Comparison of ENCODE assay signal across 1 cellular context in the genomic region with DNA sequence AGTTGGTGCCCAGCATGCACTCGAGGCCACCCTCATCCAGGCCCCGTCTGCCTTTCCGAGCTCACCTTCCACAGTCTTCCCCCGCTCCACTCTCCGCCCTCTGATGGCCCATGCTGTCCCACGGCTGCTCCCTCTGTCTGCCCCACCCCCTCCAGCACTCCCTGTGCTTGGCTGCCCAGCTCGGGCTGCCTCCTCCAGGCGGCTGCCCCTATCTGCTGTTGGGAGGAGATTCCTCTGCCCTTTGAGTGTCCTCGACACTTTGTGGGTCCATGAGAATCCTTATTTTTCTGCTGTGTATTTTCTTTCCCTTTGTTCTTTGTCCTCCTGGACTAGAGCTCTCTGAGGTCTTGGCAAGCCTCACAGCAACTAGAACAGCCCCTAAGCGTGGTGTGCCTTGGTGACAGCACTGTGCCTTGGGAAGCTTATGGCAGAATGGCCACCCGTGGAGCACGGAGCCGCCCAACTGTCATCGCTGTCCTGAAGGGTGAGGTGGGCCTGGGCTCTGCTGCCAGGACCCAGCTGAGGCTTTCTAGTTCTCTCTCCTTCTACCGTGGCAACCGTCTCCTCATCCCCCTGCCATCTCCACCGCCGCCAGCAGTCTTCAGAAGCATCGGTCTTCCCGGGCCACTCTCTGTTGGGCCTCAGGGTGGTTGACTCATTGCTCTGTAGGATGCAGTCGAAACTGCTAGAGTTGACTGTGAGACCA.
TF ChIP-seq lines count a peak whose summit lies in the region.

No MANE protein-coding gene starts in this region.

TF ChIP-seq in IMR-90, 13 proteins besides CTCF, POLR2A, EP300 and RAD21:
- TF ChIP-seq CHD1 (IDR thresholded peaks at IDR 0.05; ENCODE audit: low read depth, low read length) (no peak), RCOR1 (IDR thresholded peaks at IDR 0.05; ENCODE audit: insufficient replicate concordance, low read length) (no peak), NFE2L2 (IDR thresholded peaks at IDR 0.05; ENCODE audit: low read depth, low read length) (no peak), FOS (IDR thresholded peaks at IDR 0.05; ENCODE audit: low read depth, low read length) (no peak), RFX5 (IDR thresholded peaks at IDR 0.05; ENCODE audit: low read depth, low read length) (no peak), MAFK (IDR thresholded peaks at IDR 0.05; ENCODE audit: low read depth, low read length) (no peak), BHLHE40 (IDR thresholded peaks at IDR 0.05; ENCODE audit: low read depth, low read length) (no peak), MAZ (IDR thresholded peaks at IDR 0.05; ENCODE audit: borderline replicate concordance, low read depth, low read length) (no peak), SMC3 (IDR thresholded peaks at IDR 0.05; ENCODE audit: low read depth, low read length) (no peak), CEBPB (IDR thresholded peaks at IDR 0.05; ENCODE audit: low read depth, low read length) (no peak), MXI1 (IDR thresholded peaks at IDR 0.05; ENCODE audit: borderline replicate concordance, low read depth, low read length) (no peak)
- TF ChIP-seq, protein P1, sequence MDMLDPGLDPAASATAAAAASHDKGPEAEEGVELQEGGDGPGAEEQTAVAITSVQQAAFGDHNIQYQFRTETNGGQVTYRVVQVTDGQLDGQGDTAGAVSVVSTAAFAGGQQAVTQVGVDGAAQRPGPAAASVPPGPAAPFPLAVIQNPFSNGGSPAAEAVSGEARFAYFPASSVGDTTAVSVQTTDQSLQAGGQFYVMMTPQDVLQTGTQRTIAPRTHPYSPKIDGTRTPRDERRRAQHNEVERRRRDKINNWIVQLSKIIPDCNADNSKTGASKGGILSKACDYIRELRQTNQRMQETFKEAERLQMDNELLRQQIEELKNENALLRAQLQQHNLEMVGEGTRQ (IDR thresholded peaks at IDR 0.05; ENCODE audit: low read depth, low read length), result no peak
- TF ChIP-seq, protein P2, sequence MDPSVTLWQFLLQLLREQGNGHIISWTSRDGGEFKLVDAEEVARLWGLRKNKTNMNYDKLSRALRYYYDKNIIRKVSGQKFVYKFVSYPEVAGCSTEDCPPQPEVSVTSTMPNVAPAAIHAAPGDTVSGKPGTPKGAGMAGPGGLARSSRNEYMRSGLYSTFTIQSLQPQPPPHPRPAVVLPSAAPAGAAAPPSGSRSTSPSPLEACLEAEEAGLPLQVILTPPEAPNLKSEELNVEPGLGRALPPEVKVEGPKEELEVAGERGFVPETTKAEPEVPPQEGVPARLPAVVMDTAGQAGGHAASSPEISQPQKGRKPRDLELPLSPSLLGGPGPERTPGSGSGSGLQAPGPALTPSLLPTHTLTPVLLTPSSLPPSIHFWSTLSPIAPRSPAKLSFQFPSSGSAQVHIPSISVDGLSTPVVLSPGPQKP (IDR thresholded peaks at IDR 0.05; ENCODE audit: borderline replicate concordance, low read depth, low read length), result no peak
